ENCODE assay signal across 1 cellular context in genomic region chr10:79063071-79063491, GRCh38.
TF ChIP-seq lines count a peak whose summit lies in the region.

No MANE protein-coding gene starts in this region.

TF ChIP-seq in H1, 55 proteins besides CTCF, POLR2A, EP300 and RAD21:
- TF ChIP-seq RFX5 (IDR thresholded peaks at IDR 0.05; ENCODE audit: borderline replicate concordance, low read depth, low read length) (no peak), SAP30 (IDR thresholded peaks at IDR 0.05; ENCODE audit: insufficient read depth, insufficient replicate concordance, low read length) (no peak), CREB1 (IDR thresholded peaks at IDR 0.05) (no peak), HDAC6 (IDR thresholded peaks at IDR 0.05; ENCODE audit: low read depth, low read length) (no peak), CBX5 (IDR thresholded peaks at IDR 0.05; ENCODE audit: low read depth, low read length) (no peak), BACH1 (IDR thresholded peaks at IDR 0.05; ENCODE audit: low read length) (no peak), SIN3A (conservative IDR thresholded peaks at IDR 0.05 in 1 of 2, IDR thresholded peaks at IDR 0.05 in 1 of 2; ENCODE audit: low read depth in 1 of 2, low read length in 2 of 2) (no peak), CHD1 (IDR thresholded peaks at IDR 0.05; ENCODE audit: low read depth, low read length) (no peak), ATF2 (IDR thresholded peaks at IDR 0.05; ENCODE audit: low read length) (no peak), SIX5 (IDR thresholded peaks at IDR 0.05; ENCODE audit: low read depth, low read length) (no peak), SP4 (IDR thresholded peaks at IDR 0.05; ENCODE audit: low read length) (no peak), BCL11A (IDR thresholded peaks at IDR 0.05; ENCODE audit: low read depth in 2 of 2, low read length in 2 of 2) (no peak), KDM1A (IDR thresholded peaks at IDR 0.05; ENCODE audit: borderline replicate concordance, low read length) (no peak)
